In genomic region chr16:66427036-66427446, GRCh38 we compare ENCODE assay signal across 9 cellular contexts. TPM values are rescaled to one million over a fixed set of nuclear protein-coding genes. Genes with fewer than 3 reads are reported as not detected.
DNase-seq lines count a peak whose midpoint lies in the region; ATAC-seq and TF ChIP-seq lines count a peak whose summit lies in the region.
"Had no signal": no experiment of that assay in that cellular context is flagged by ENCODE, and none has a peak within 500 bp of the region (broad histone marks: within the 10 kb centered on the region; RNA-seq: fewer than 3 reads in every experiment).

BEAN1 (plus strand) TSS chr16:66427295; CDS start chr16:66437677, 10,382 bp downstream.

- TF ChIP-seq CTCF in RWPE1 (conservative IDR thresholded peaks at IDR 0.05; ENCODE audit: low read depth), result no peak
- TF ChIP-seq CTCF in fibroblast of mammary gland (conservative IDR thresholded peaks at IDR 0.05; ENCODE audit: control insufficient read depth, insufficient read depth, low read depth, low read length), result no peak
- no peak for TF ChIP-seq CTCF in omental fat pad (IDR thresholded peaks at IDR 0.05)

- peak; percentile 51 for DNase-seq in Daoy (ENCODE audit: low read depth)
- DNase-seq in RWPE1 (ENCODE audit: low spot score), result peak; percentile 34
- no peak for DNase-seq in fibroblast of mammary gland (ENCODE audit: low read depth)
- DNase-seq in omental fat pad (ENCODE audit: low spot score), result no peak
- DNase-seq in NK-92 treated with Interleukin-12 subunit alpha and Interleukin-12 subunit beta, amount 100 ng/mL, for 24 hours (lab: John Stamatoyannopoulos, UW), result no peak
- no peak for DNase-seq in effector CD8-positive, alpha-beta T cell (lab: John Stamatoyannopoulos, UW)

- H3K27ac ChIP-seq in RWPE1, result no peak within 1 kb of the TSS

- peak within 1 kb of the TSS; percentile 34 for H3K4me3 ChIP-seq in fibroblast of mammary gland (ENCODE audit: control insufficient read depth, low read depth, low read length)

- ATAC-seq in omental fat pad (ENCODE audit: low FRiP score) (peak; percentile 66), GM21723 (IDR thresholded peaks at IDR 0.05; ENCODE audit: unreplicated experiment) (no peak), GM21423 (IDR thresholded peaks at IDR 0.05; ENCODE audit: unreplicated experiment) (no peak)

- POLR2A ChIA-PET in RWPE1 (lab: Yijun Ruan, JAX; ENCODE audit: low non-redundant PET), result no interaction called here

- CTCF ChIA-PET in RWPE1 (lab: Yijun Ruan, JAX), result interaction anchor here (1.1 kb wide), 1 partner anchor 20 kb away, joined by 4 read pairs; no protein-coding TSS in a partner anchor

RNA-seq across cellular contexts. Expression of gene BEAN1, which starts in this region (rescaled TPM):
- 0.21 TPM in 1 of 2 replicates, not detected in the other for total RNA-seq in Daoy (2014; rRNA removed; shearing (Covaris generic))
- 1 to 10 TPM in 2 of 4 donors, under 1 TPM in 1, not detected in 1; 0.94 to 2.2 (median 1.3) TPM for total RNA-seq in omental fat pad
- total RNA-seq: lung microvascular endothelial cell had no signal

Comparison
In these comparisons a context has a peak if more than half of its experiments do, and no peak if none do; other contexts are left out.
1. Peak in DNase-seq in Daoy; RNA of the gene not detected or under 1 TPM.